In the genomic region with DNA sequence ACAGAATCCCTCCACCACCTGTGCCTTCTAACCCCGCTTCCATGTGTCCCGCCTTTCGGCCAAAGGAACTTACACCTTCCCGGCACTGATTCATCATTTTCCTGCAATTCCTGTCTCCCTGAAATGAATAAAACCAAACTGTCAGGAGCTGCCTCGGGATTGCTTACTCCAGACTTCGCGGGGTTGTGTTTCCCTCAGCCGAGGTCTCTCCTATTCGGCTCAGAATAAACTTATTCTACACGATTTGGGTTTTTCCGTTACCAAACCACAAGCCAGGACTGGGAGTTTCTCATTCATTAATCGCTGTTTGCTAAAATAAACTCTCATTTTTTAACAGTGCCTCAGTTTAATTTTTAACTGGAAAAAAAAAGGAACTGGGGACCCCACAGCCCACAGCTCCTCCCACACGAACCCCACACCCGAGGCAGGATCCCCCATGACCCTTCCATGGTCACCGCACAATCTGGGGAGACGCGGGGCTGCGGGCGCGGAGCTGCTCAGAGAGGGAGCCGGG, we compare ENCODE assay signal across 1 cellular context.
A peak's percentile ranks its signal among the peaks of the same experiment; 100 is the strongest.
TF ChIP-seq lines count a peak whose summit lies in the region.

No MANE protein-coding gene starts in this region.

TF ChIP-seq in GM12878, 131 proteins besides CTCF, POLR2A, EP300 and RAD21 (continued from another document):
- TF ChIP-seq FOXM1 (IDR thresholded peaks at IDR 0.05; ENCODE audit: low read depth, low read length) (no peak), SPI1 (IDR thresholded peaks at IDR 0.05; ENCODE audit: borderline replicate concordance, insufficient read depth, low read depth, low read length) (peak; percentile 63; the same call in 1 of the 2 replicates), IKZF2 (IDR thresholded peaks at IDR 0.05) (peak; percentile 10 to 37; a peak in 3 of 4 replicates), POU2F2 (IDR thresholded peaks at IDR 0.05; ENCODE audit: borderline replicate concordance, low read depth, low read length) (no peak), NFIC (IDR thresholded peaks at IDR 0.05; ENCODE audit: low read depth, low read length) (no peak), HDAC2 (IDR thresholded peaks at IDR 0.05) (no peak), KAT2A (conservative IDR thresholded peaks at IDR 0.05; ENCODE audit: control insufficient read depth, low read depth, low read length) (no peak), BCL11A (IDR thresholded peaks at IDR 0.05; ENCODE audit: low read depth, low read length) (no peak), SREBF2 (IDR thresholded peaks at IDR 0.05; ENCODE audit: low read length) (no peak), SMARCA5 (IDR thresholded peaks at IDR 0.05) (no peak), ESRRA (IDR thresholded peaks at IDR 0.05; ENCODE audit: low read length) (no peak), CEBPB (IDR thresholded peaks at IDR 0.05; ENCODE audit: borderline replicate concordance in 1 of 2, low read depth in 2 of 2, low read length in 2 of 2) (no peak), SMC3 (IDR thresholded peaks at IDR 0.05; ENCODE audit: borderline replicate concordance, low read length) (no peak), ATF7 (IDR thresholded peaks at IDR 0.05; ENCODE audit: low read depth) (no peak), DPF2 (IDR thresholded peaks at IDR 0.05) (no peak; the same call in 1 of the 2 replicates), SP1 (IDR thresholded peaks at IDR 0.05; ENCODE audit: low read depth, low read length) (no peak), IRF4 (IDR thresholded peaks at IDR 0.05; ENCODE audit: low read depth, low read length) (no peak), TAF1 (IDR thresholded peaks at IDR 0.05; ENCODE audit: borderline replicate concordance, low read depth, low read length) (no peak), POLR2AphosphoS5 (IDR thresholded peaks at IDR 0.05; ENCODE audit: low read length) (no peak), CBX5 (IDR thresholded peaks at IDR 0.05; ENCODE audit: low read depth) (no peak)
- TF ChIP-seq, protein P1, sequence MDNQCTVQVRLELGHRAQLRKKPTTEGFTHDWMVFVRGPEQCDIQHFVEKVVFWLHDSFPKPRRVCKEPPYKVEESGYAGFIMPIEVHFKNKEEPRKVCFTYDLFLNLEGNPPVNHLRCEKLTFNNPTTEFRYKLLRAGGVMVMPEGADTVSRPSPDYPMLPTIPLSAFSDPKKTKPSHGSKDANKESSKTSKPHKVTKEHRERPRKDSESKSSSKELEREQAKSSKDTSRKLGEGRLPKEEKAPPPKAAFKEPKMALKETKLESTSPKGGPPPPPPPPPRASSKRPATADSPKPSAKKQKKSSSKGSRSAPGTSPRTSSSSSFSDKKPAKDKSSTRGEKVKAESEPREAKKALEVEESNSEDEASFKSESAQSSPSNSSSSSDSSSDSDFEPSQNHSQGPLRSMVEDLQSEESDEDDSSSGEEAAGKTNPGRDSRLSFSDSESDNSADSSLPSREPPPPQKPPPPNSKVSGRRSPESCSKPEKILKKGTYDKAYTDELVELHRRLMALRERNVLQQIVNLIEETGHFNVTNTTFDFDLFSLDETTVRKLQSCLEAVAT (IDR thresholded peaks at IDR 0.05) = no peak
- TF ChIP-seq, protein P2, sequence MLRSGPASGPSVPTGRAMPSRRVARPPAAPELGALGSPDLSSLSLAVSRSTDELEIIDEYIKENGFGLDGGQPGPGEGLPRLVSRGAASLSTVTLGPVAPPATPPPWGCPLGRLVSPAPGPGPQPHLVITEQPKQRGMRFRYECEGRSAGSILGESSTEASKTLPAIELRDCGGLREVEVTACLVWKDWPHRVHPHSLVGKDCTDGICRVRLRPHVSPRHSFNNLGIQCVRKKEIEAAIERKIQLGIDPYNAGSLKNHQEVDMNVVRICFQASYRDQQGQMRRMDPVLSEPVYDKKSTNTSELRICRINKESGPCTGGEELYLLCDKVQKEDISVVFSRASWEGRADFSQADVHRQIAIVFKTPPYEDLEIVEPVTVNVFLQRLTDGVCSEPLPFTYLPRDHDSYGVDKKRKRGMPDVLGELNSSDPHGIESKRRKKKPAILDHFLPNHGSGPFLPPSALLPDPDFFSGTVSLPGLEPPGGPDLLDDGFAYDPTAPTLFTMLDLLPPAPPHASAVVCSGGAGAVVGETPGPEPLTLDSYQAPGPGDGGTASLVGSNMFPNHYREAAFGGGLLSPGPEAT (IDR thresholded peaks at IDR 0.05; ENCODE audit: low read depth) = peak; percentile 44; the same call in 1 of the 2 replicates
